ENCODE assay signal across 16 cellular contexts in genomic region chr2:12442627-12442928, GRCh38.
DNase-seq lines count a peak whose midpoint lies in the region; ATAC-seq, FAIRE-seq and TF ChIP-seq lines count a peak whose summit lies in the region.
"Had no signal": no experiment of that assay in that cellular context is flagged by ENCODE, and none has a peak within 500 bp of the region (broad histone marks: within the 10 kb centered on the region; RNA-seq: fewer than 3 reads in every experiment).

No MANE protein-coding gene starts in this region.

- H3K36me3 Mint-ChIP-seq in activated naive CD8-positive, alpha-beta T cell treated with anti-CD3 and anti-CD28 coated beads, Interleukin-2, amount 10 ng/mL, durations not matched to agents 7 days and 5 days, result peaks cover 1% of the 10 kb centered on the region
- no peaks in the 10 kb centered on the region for H3K36me3 Mint-ChIP-seq in activated naive CD8-positive, alpha-beta T cell treated with anti-CD3 and anti-CD28 coated beads for 36 hours
- H3K36me3 Mint-ChIP-seq in T-helper 17 cell (ENCODE audit: low read depth) (no peaks in the 10 kb centered on the region), progenitor cell of endocrine pancreas (ENCODE audit: insufficient read depth) (no peaks in the 10 kb centered on the region)

- TF ChIP-seq CTCF in fibroblast of mammary gland (conservative IDR thresholded peaks at IDR 0.05; ENCODE audit: control insufficient read depth, insufficient read depth, low read depth, low read length) (no peak), tibial artery (IDR thresholded peaks at IDR 0.05) (no peak), progenitor cell of endocrine pancreas (IDR thresholded peaks at IDR 0.05; ENCODE audit: unreplicated experiment) (no peak)

- no peak overlapping the region for H3K4me3 Mint-ChIP-seq in activated naive CD8-positive, alpha-beta T cell treated with anti-CD3 and anti-CD28 coated beads, Interleukin-2, amount 10 ng/mL, durations not matched to agents 7 days and 5 days
- no peak overlapping the region for H3K4me3 Mint-ChIP-seq in activated naive CD8-positive, alpha-beta T cell treated with anti-CD3 and anti-CD28 coated beads for 36 hours
- peak overlapping the region; percentile 52 for H3K4me3 Mint-ChIP-seq in T-helper 17 cell
- H3K4me3 Mint-ChIP-seq in progenitor cell of endocrine pancreas (ENCODE audit: low read depth), result no peak overlapping the region

- H3K9me3 ChIP-seq in T-helper 17 cell (ENCODE audit: control insufficient read depth, low read length, poor library complexity, severe bottlenecking), result peaks cover 3% of the 10 kb centered on the region
- H3K9me3 ChIP-seq in tibial artery, result no peaks in the 10 kb centered on the region
- H3K9me3 ChIP-seq: psoas muscle, upper lobe of right lung had no signal

- intact Hi-C loops in tibial artery (cut with DNase I; ENCODE audit: low total_unique reads), result no loop called here

- peaks cover 5% of the 10 kb centered on the region for H3K4me1 Mint-ChIP-seq in activated naive CD8-positive, alpha-beta T cell treated with anti-CD3 and anti-CD28 coated beads, Interleukin-2, amount 10 ng/mL, durations not matched to agents 7 days and 5 days
- H3K4me1 Mint-ChIP-seq in activated naive CD8-positive, alpha-beta T cell treated with anti-CD3 and anti-CD28 coated beads for 36 hours, result peaks cover 8% of the 10 kb centered on the region
- peaks cover 18% of the 10 kb centered on the region for H3K4me1 Mint-ChIP-seq in T-helper 17 cell
- H3K4me1 Mint-ChIP-seq in progenitor cell of endocrine pancreas (ENCODE audit: low read depth), result peaks cover 2% of the 10 kb centered on the region

- H3K36me3 ChIP-seq in tibial artery, result no peaks in the 10 kb centered on the region
- H3K36me3 ChIP-seq: upper lobe of right lung had no signal

- H3K27ac ChIP-seq in tibial artery, result peak overlapping the region; percentile 17 to 66
- H3K27ac ChIP-seq: dorsolateral prefrontal cortex, psoas muscle, upper lobe of right lung had no signal

- ATAC-seq in activated naive CD8-positive, alpha-beta T cell treated with anti-CD3 and anti-CD28 coated beads, Interleukin-2, amount 10 ng/mL, durations not matched to agents 7 days and 5 days (ENCODE audit: low read depth), result no peak
- ATAC-seq in T-helper 17 cell, result peak; percentile 74
- ATAC-seq: psoas muscle, Right ventricle myocardium inferior had no signal

- peak overlapping the region; percentile 59 for H3K27ac Mint-ChIP-seq in activated naive CD8-positive, alpha-beta T cell treated with anti-CD3 and anti-CD28 coated beads, Interleukin-2, amount 10 ng/mL, durations not matched to agents 7 days and 5 days
- no peak overlapping the region for H3K27ac Mint-ChIP-seq in activated naive CD8-positive, alpha-beta T cell treated with anti-CD3 and anti-CD28 coated beads for 36 hours
- peak overlapping the region; percentile 86 for H3K27ac Mint-ChIP-seq in T-helper 17 cell
- H3K27ac Mint-ChIP-seq in progenitor cell of endocrine pancreas, result no peak overlapping the region

- peaks cover 0 to 38% (median 9%) of the 10 kb centered on the region in 4 donors for H3K4me1 ChIP-seq in tibial artery
- H3K4me1 ChIP-seq: psoas muscle had no signal

- no peak for FAIRE-seq in HTR-8/SVneo (lab: Jason Lieb, UNC)
- FAIRE-seq: islet of Langerhans, TTC549 had no signal

- no peak for DNase-seq in activated naive CD8-positive, alpha-beta T cell treated with anti-CD3 and anti-CD28 coated beads, Interleukin-2, amount 10 ng/mL, durations not matched to agents 7 days and 5 days
- DNase-seq in activated naive CD8-positive, alpha-beta T cell treated with anti-CD3 and anti-CD28 coated beads for 36 hours, result no peak
- DNase-seq in T-helper 17 cell, result no peak
- peak; percentile 75 for DNase-seq in fibroblast of mammary gland (ENCODE audit: low read depth)
- no peak for DNase-seq in tibial artery
- DNase-seq in putamen (ENCODE audit: low spot score), result no peak
- no peak for DNase-seq in progenitor cell of endocrine pancreas (ENCODE audit: low spot score, unreplicated experiment)
- DNase-seq in HTR-8/SVneo (ENCODE audit: insufficient read length, low spot score), result no peak
- DNase-seq: dorsolateral prefrontal cortex, NCI-H1694 treated with DMSO at 0.1 percent for 48 hours, NCI-H69, psoas muscle, upper lobe of right lung had no signal

- H3K4me3 ChIP-seq in fibroblast of mammary gland (ENCODE audit: control insufficient read depth, low read depth, low read length) (no peak overlapping the region), tibial artery (no peak overlapping the region)
- H3K4me3 ChIP-seq: dorsolateral prefrontal cortex, psoas muscle, upper lobe of right lung had no signal

- POLR2A ChIA-PET in activated naive CD8-positive, alpha-beta T cell treated with anti-CD3 and anti-CD28 coated beads, Interleukin-2, amount 10 ng/mL, durations not matched to agents 7 days and 5 days (lab: Charles Lee), result no interaction called here

- no peaks in the 10 kb centered on the region for H3K27me3 ChIP-seq in tibial artery
- H3K27me3 ChIP-seq: dorsolateral prefrontal cortex, upper lobe of right lung had no signal

- H3K9me3 Mint-ChIP-seq in activated naive CD8-positive, alpha-beta T cell treated with anti-CD3 and anti-CD28 coated beads, Interleukin-2, amount 10 ng/mL, durations not matched to agents 7 days and 5 days, result peaks cover 4% of the 10 kb centered on the region
- H3K9me3 Mint-ChIP-seq in activated naive CD8-positive, alpha-beta T cell treated with anti-CD3 and anti-CD28 coated beads for 36 hours, result no peaks in the 10 kb centered on the region
- no peaks in the 10 kb centered on the region for H3K9me3 Mint-ChIP-seq in progenitor cell of endocrine pancreas (ENCODE audit: low read depth)

- no peaks in the 10 kb centered on the region for H3K27me3 Mint-ChIP-seq in activated naive CD8-positive, alpha-beta T cell treated with anti-CD3 and anti-CD28 coated beads, Interleukin-2, amount 10 ng/mL, durations not matched to agents 7 days and 5 days
- H3K27me3 Mint-ChIP-seq in activated naive CD8-positive, alpha-beta T cell treated with anti-CD3 and anti-CD28 coated beads for 36 hours, result no peaks in the 10 kb centered on the region
- H3K27me3 Mint-ChIP-seq in T-helper 17 cell, result no peaks in the 10 kb centered on the region
- H3K27me3 Mint-ChIP-seq in progenitor cell of endocrine pancreas, result peaks cover 37% of the 10 kb centered on the region

Comparison
In these comparisons a context has a peak if more than half of its experiments do, and no peak if none do; other contexts are left out.
1. H3K27ac Mint-ChIP-seq: peak in activated naive CD8-positive, alpha-beta T cell treated with anti-CD3 and anti-CD28 coated beads, Interleukin-2, amount 10 ng/mL, durations not matched to agents 7 days and 5 days (single experiment) and T-helper 17 cell (single experiment); none in activated naive CD8-positive, alpha-beta T cell treated with anti-CD3 and anti-CD28 coated beads for 36 hours (single experiment) and progenitor cell of endocrine pancreas (single experiment).